Comparison of ENCODE assay signal across 1 cellular context in genomic region chr2:158457092-158457825, GRCh38.
TF ChIP-seq lines count a peak whose summit lies in the region.

No MANE protein-coding gene starts in this region.

TF ChIP-seq in HepG2, 621 proteins besides CTCF, POLR2A, EP300 and RAD21 (continued from another document):
- TF ChIP-seq ZNF367 (CRISPR knock-in tag; IDR thresholded peaks at IDR 0.05; ENCODE audit: borderline replicate concordance) (no peak; the same call in 1 of the 2 replicates), ZNF33B (CRISPR knock-in tag; IDR thresholded peaks at IDR 0.05) (no peak; the same call in 1 of the 2 replicates), ARID2 (CRISPR knock-in tag; IDR thresholded peaks at IDR 0.05; ENCODE audit: borderline replicate concordance) (peak; percentile 0; the same call in 1 of the 2 replicates), NFE2 (CRISPR knock-in tag; IDR thresholded peaks at IDR 0.05) (no peak), TCF12 (IDR thresholded peaks at IDR 0.05) (no peak), TCF12 (CRISPR knock-in tag; IDR thresholded peaks at IDR 0.05) (peak; percentile 23; the same call in 1 of the 2 replicates), PHF8 (CRISPR knock-in tag; IDR thresholded peaks at IDR 0.05) (no peak), ZNF33A (CRISPR knock-in tag; IDR thresholded peaks at IDR 0.05; ENCODE audit: borderline replicate concordance) (peak; percentile 94; the same call in 1 of the 2 replicates), KIAA2018 (CRISPR knock-in tag; IDR thresholded peaks at IDR 0.05; ENCODE audit: borderline replicate concordance) (peak; percentile 8), CBX2 (IDR thresholded peaks at IDR 0.05; ENCODE audit: low read depth, low read length) (no peak), CBX2 (CRISPR knock-in tag; IDR thresholded peaks at IDR 0.05; ENCODE audit: low read depth) (no peak), ZNF850 (CRISPR knock-in tag; conservative IDR thresholded peaks at IDR 0.05) (no peak), ZBTB38 (CRISPR knock-in tag; IDR thresholded peaks at IDR 0.05) (peak; percentile 26; the same call in 1 of the 2 replicates)
